In the genomic region with DNA sequence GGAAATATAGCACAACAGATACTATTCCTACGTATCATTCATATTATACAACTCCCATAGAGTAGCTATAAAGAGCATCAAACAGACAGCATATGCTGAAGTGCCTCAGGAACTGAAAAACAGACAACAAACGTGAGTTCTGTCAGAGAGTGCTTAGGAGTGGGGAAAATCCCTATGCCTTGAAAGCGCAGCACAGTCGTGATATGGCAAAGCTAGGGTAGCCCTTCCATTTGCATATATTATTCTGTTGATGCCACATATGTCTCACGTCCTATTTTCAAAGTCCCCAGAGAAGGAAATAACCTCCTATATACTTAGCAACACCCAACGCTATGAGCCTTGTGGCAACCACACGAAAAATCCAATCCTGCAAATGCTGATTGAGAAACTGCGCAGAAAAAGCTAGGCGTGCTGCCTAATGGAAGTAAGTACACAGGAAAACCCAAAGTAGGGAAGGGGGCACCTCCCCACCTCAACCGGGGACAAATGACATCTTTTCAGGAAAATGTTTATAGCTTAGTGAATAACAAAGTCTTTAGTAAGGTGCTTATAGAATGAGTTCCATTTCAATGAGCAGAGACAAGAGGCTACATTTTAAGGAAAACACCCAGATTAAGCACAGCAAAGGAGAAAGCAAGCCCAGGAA, we compare ENCODE assay signal across 15 cellular contexts.
DNase-seq lines count a peak whose midpoint lies in the region; ATAC-seq lines count a peak whose summit lies in the region.
"Had no signal": no experiment of that assay in that cellular context is flagged by ENCODE, and none has a peak within 500 bp of the region (broad histone marks: within the 10 kb centered on the region; RNA-seq: fewer than 3 reads in every experiment).

No MANE protein-coding gene starts in this region.

- no peak overlapping the region for H3K4me3 ChIP-seq in trophoblast cell (ENCODE audit: low read depth, low read length)
- H3K4me3 ChIP-seq: BLaER1 had no signal

- H3K79me2 ChIP-seq in trophoblast cell (ENCODE audit: control insufficient read depth, insufficient read depth, low read length, poor library complexity), result no peaks in the 10 kb centered on the region

- no peak overlapping the region for H2BK120ac ChIP-seq in trophoblast cell (ENCODE audit: insufficient read depth, low read length, poor library complexity)

- peaks cover 3% of the 10 kb centered on the region for H3K9me3 ChIP-seq in trophoblast cell (ENCODE audit: insufficient read depth, low read depth, low read length)

- peak overlapping the region; percentile 91 for H3K27ac Mint-ChIP-seq in activated T-helper 1 cell treated with anti-CD3 and anti-CD28 coated beads, Interleukin-12 subunit alpha, Interleukin-12 subunit beta, Interleukin-2, Interleukin-4 antibody, amounts not matched to agents 30 ng/mL and 10 ng/mL and 1 ng/mL, durations not matched to agents 14 hours and 24 hours and 36 hours

- peaks cover 23% of the 10 kb centered on the region for H3K4me1 Mint-ChIP-seq in activated T-helper 1 cell treated with anti-CD3 and anti-CD28 coated beads, Interleukin-12 subunit alpha, Interleukin-12 subunit beta, Interleukin-2, Interleukin-4 antibody, amounts not matched to agents 30 ng/mL and 10 ng/mL and 1 ng/mL, durations not matched to agents 14 hours and 24 hours and 36 hours (ENCODE audit: low read depth)

- ATAC-seq in GM18511 (IDR thresholded peaks at IDR 0.05; ENCODE audit: unreplicated experiment) (peak; percentile 63), GM21360 (IDR thresholded peaks at IDR 0.05; ENCODE audit: unreplicated experiment) (peak; percentile 70), HG02884 (IDR thresholded peaks at IDR 0.05; ENCODE audit: unreplicated experiment) (peak; percentile 77), HG03135 (IDR thresholded peaks at IDR 0.05; ENCODE audit: unreplicated experiment) (no peak)
- ATAC-seq: foreskin keratinocyte had no signal

- no peak overlapping the region for H3K23ac ChIP-seq in trophoblast cell (ENCODE audit: low read length)

- no peak overlapping the region for H3K9ac ChIP-seq in trophoblast cell (ENCODE audit: low read length)
- H3K9ac ChIP-seq: BLaER1 had no signal

- no peak overlapping the region for H3K27ac ChIP-seq in trophoblast cell (ENCODE audit: low read depth, low read length)
- H3K27ac ChIP-seq: BLaER1, foreskin keratinocyte, VCaP had no signal

- no peak overlapping the region for H3K14ac ChIP-seq in trophoblast cell (ENCODE audit: low read length)

- no peaks in the 10 kb centered on the region for H3K4me1 ChIP-seq in trophoblast cell (ENCODE audit: control insufficient read depth in 1 of 2, insufficient read depth in 2 of 2, low read length in 2 of 2)
- H3K4me1 ChIP-seq: BLaER1, foreskin keratinocyte had no signal

- intact Hi-C loops in activated T-helper 1 cell treated with anti-CD3 and anti-CD28 coated beads, Interleukin-12 subunit alpha, Interleukin-12 subunit beta, Interleukin-2, Interleukin-4 antibody, amounts not matched to agents 30 ng/mL and 10 ng/mL and 1 ng/mL, durations not matched to agents 14 hours and 24 hours and 36 hours (cut with micrococcal nuclease), result loop anchor here (1.0 to 5.0 kb wide), 2 partner anchors 12 to 104 kb away; a partner anchor contains a TSS
- intact Hi-C loops in cardiac septum (cut with DNase I), result no loop called here

- peaks cover 2% of the 10 kb centered on the region for H3K27me3 Mint-ChIP-seq in activated T-helper 1 cell treated with anti-CD3 and anti-CD28 coated beads, Interleukin-12 subunit alpha, Interleukin-12 subunit beta, Interleukin-2, Interleukin-4 antibody, amounts not matched to agents 30 ng/mL and 10 ng/mL and 1 ng/mL, durations not matched to agents 14 hours and 24 hours and 36 hours (ENCODE audit: insufficient read depth)

- no peak overlapping the region for H3K4ac ChIP-seq in trophoblast cell (ENCODE audit: low read depth, low read length)

- no peak overlapping the region for H2AK5ac ChIP-seq in trophoblast cell (ENCODE audit: low read length)

- no peaks in the 10 kb centered on the region for H3K79me1 ChIP-seq in trophoblast cell (ENCODE audit: low read length)

- H3K9me3 Mint-ChIP-seq in activated T-helper 1 cell treated with anti-CD3 and anti-CD28 coated beads, Interleukin-12 subunit alpha, Interleukin-12 subunit beta, Interleukin-2, Interleukin-4 antibody, amounts not matched to agents 30 ng/mL and 10 ng/mL and 1 ng/mL, durations not matched to agents 14 hours and 24 hours and 36 hours, result no peaks in the 10 kb centered on the region

- no peak overlapping the region for H2BK12ac ChIP-seq in trophoblast cell (ENCODE audit: low read length)

- no peak for DNase-seq in activated T-helper 1 cell treated with anti-CD3 and anti-CD28 coated beads, Interleukin-12 subunit alpha, Interleukin-12 subunit beta, Interleukin-2, Interleukin-4 antibody, amounts not matched to agents 30 ng/mL and 10 ng/mL and 1 ng/mL, durations not matched to agents 14 hours and 24 hours and 36 hours (ENCODE audit: low spot score)
- DNase-seq in trophoblast cell (no peak), cardiac septum (ENCODE audit: low spot score) (no peak), T-helper 9 cell (no peak)
- DNase-seq: effector CD8-positive, alpha-beta T cell; foreskin keratinocyte; KBM-7; NCI-H1694 treated with DMSO at 0.1 percent for 48 hours; stimulated activated CD4-positive, alpha-beta T cell treated with anti-CD3 and anti-CD28 coated beads, Interleukin-4, amount 100 ng/mL, for 24 hours had no signal

- H3K27me3 ChIP-seq in trophoblast cell (ENCODE audit: insufficient read depth, low read length), result no peaks in the 10 kb centered on the region
- H3K27me3 ChIP-seq: BLaER1, foreskin keratinocyte had no signal

- H4K12ac ChIP-seq in trophoblast cell (ENCODE audit: low read depth, low read length), result no peak overlapping the region

- peak overlapping the region; percentile 34 for H3K4me3 Mint-ChIP-seq in activated T-helper 1 cell treated with anti-CD3 and anti-CD28 coated beads, Interleukin-12 subunit alpha, Interleukin-12 subunit beta, Interleukin-2, Interleukin-4 antibody, amounts not matched to agents 30 ng/mL and 10 ng/mL and 1 ng/mL, durations not matched to agents 14 hours and 24 hours and 36 hours

- H4K8ac ChIP-seq in trophoblast cell (ENCODE audit: low read depth, low read length), result no peak overlapping the region

- H3K36me3 Mint-ChIP-seq in activated T-helper 1 cell treated with anti-CD3 and anti-CD28 coated beads, Interleukin-12 subunit alpha, Interleukin-12 subunit beta, Interleukin-2, Interleukin-4 antibody, amounts not matched to agents 30 ng/mL and 10 ng/mL and 1 ng/mL, durations not matched to agents 14 hours and 24 hours and 36 hours (ENCODE audit: low read depth), result no peaks in the 10 kb centered on the region

- WGBS in trophoblast cell (ENCODE audit: extremely low coverage, insufficient coverage, insufficient read length), result no CpG with 5 or more reads among the region's 10 CpGs

- H3K18ac ChIP-seq in trophoblast cell (ENCODE audit: low read length), result no peak overlapping the region

- H2AFZ ChIP-seq in trophoblast cell (ENCODE audit: insufficient read depth, low read length, poor library complexity), result no peak overlapping the region

- no peak overlapping the region for H3K4me2 ChIP-seq in trophoblast cell (ENCODE audit: low read length)
- H3K4me2 ChIP-seq: BLaER1 had no signal

- H3K36me3 ChIP-seq in trophoblast cell (ENCODE audit: control insufficient read depth in 1 of 2, insufficient read depth in 2 of 2, low read length in 2 of 2), result no peaks in the 10 kb centered on the region
- H3K36me3 ChIP-seq: BLaER1 had no signal

- H4K91ac ChIP-seq in trophoblast cell (ENCODE audit: low read depth, low read length), result no peak overlapping the region

- no peak overlapping the region for H2BK5ac ChIP-seq in trophoblast cell (ENCODE audit: low read depth, low read length, poor library complexity)
